ENCODE assay signal across 8 cellular contexts in the genomic region with DNA sequence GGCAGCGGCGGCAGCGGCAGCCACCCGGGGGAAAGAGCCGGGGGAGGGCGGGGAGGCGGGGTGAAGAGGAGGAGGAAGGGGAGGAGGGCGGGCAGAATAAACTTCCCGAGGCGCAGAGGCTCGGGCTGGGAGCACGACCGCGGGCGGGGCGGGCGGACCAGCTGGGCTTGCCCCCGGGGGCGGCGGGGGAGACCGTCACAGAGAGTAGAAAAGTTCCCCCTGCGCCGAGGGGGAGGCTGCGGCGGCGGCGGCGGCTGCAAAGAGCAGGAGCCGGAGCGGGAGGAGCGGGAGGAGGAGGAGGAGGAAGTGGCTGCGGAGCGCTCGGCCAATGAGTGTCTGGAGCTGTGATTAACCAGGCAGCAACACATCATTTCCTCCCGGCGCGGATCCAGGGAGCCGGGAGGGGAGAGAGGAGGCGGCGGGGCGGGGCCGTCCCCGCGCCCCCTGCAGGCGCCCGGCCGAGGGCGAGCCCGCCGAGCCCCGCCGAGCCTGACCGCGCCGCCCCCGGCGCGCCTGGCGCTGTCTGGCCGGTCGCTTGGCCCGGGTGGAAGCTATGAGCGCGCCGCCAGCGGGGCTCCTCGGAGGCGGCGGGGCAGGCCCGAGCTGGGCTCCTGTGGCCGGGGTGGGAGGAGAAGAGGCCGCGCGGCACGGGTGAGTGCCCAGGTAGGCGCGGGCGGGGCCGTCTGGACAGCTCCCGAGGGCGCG. TPM values are rescaled to one million over a fixed set of nuclear protein-coding genes. Genes with fewer than 3 reads are reported as not detected.
DNase-seq lines count a peak whose midpoint lies in the region; ATAC-seq, FAIRE-seq and TF ChIP-seq lines count a peak whose summit lies in the region.

ACVR1 (minus strand) TSS at position 265 of the 705 bp plus-strand sequence. CDS start 76,837 bp downstream, outside the sequence.

- H3K9me3 ChIP-seq in upper lobe of right lung, result no peaks in the 10 kb centered on the region

- H3K27ac ChIP-seq in angular gyrus (ENCODE audit: low read depth, low read length) (peak within 1 kb of the TSS; percentile 52), upper lobe of right lung (peak within 1 kb of the TSS; percentile 94)

- DNase-seq in GM12891 (ENCODE audit: insufficient read length, low spot score) (peak; percentile 59), NCI-H146 (lab: John Stamatoyannopoulos, UW) (peak; percentile 94), T-helper 2 cell (peak; percentile 63 to 95 (median 77)), left ventricle myocardium superior (peak; percentile 97), progenitor cell of endocrine pancreas (ENCODE audit: low spot score, unreplicated experiment) (peak; percentile 79), upper lobe of right lung (peak; percentile 97)

- peaks cover 55% of the 10 kb centered on the region for H3K4me1 Mint-ChIP-seq in progenitor cell of endocrine pancreas (ENCODE audit: low read depth)

- peak within 1 kb of the TSS; percentile 94 for H3K4me3 Mint-ChIP-seq in progenitor cell of endocrine pancreas (ENCODE audit: low read depth)

- no peaks in the 10 kb centered on the region for H3K27me3 Mint-ChIP-seq in progenitor cell of endocrine pancreas

- peak; percentile 51 for TF ChIP-seq CTCF in progenitor cell of endocrine pancreas (IDR thresholded peaks at IDR 0.05; ENCODE audit: unreplicated experiment)
- TF ChIP-seq CTCF in upper lobe of right lung (IDR thresholded peaks at IDR 0.05), result peak; percentile 18

- intact Hi-C loops in left ventricle myocardium superior (cut with micrococcal nuclease) (loop anchor here (10.0 kb wide), 1 partner anchor 91 kb away; no protein-coding TSS in a partner anchor), upper lobe of right lung (cut with DNase I) (loop anchor here (10.0 kb wide), 1 partner anchor 91 kb away; no protein-coding TSS in a partner anchor)

- no peaks in the 10 kb centered on the region for H3K36me3 ChIP-seq in upper lobe of right lung

- peak within 1 kb of the TSS; percentile 77 for H3K4me3 ChIP-seq in upper lobe of right lung

- peak; percentile 69 for FAIRE-seq in GM12891 (lab: Jason Lieb, UNC)

- ATAC-seq in HG02852 (IDR thresholded peaks at IDR 0.05; ENCODE audit: unreplicated experiment) (peak; percentile 86), left ventricle myocardium superior (peak; percentile 95), upper lobe of right lung (peak; percentile 96)

- no peaks in the 10 kb centered on the region for H3K9me3 Mint-ChIP-seq in progenitor cell of endocrine pancreas (ENCODE audit: low read depth)

- peaks cover 21% of the 10 kb centered on the region for H3K4me1 ChIP-seq in upper lobe of right lung

- peak within 1 kb of the TSS; percentile 95 for H3K27ac Mint-ChIP-seq in progenitor cell of endocrine pancreas

- TF ChIP-seq POLR2A in GM12891 (IDR thresholded peaks at IDR 0.05; ENCODE audit: low read depth, low read length), result no peak

- no peaks in the 10 kb centered on the region for H3K27me3 ChIP-seq in upper lobe of right lung

- H3K36me3 Mint-ChIP-seq in progenitor cell of endocrine pancreas (ENCODE audit: insufficient read depth), result no peaks in the 10 kb centered on the region

TF ChIP-seq in GM12891, 5 proteins besides CTCF, POLR2A, EP300 and RAD21:
- TF ChIP-seq POLR2AphosphoS5 (IDR thresholded peaks at IDR 0.05; ENCODE audit: low read depth, low read length), result no peak
- 0 out of 2 replicates have a peak, but pooled peaks have one; percentile 30 for TF ChIP-seq SPI1 (IDR thresholded peaks at IDR 0.05; ENCODE audit: low read depth, low read length)
- TF ChIP-seq TAF1 (IDR thresholded peaks at IDR 0.05; ENCODE audit: low read depth, low read length), result no peak
- no peak for TF ChIP-seq POU2F2 (IDR thresholded peaks at IDR 0.05; ENCODE audit: low read depth, low read length)
- TF ChIP-seq PAX5 (IDR thresholded peaks at IDR 0.05; ENCODE audit: insufficient read depth, low read length, severe bottlenecking), result no peak

RNA-seq across cellular contexts. Expression of gene ACVR1, which starts in this region (rescaled TPM):
- polyA plus RNA-seq in GM12891 (2012; ENCODE audit: low read depth, missing spikeins), result 0.18 TPM
- total RNA-seq in left ventricle myocardium superior (26.8 TPM), progenitor cell of endocrine pancreas (23.7 and 24.3 TPM in 2 replicates), upper lobe of right lung (34.4 TPM)

Comparison
In these comparisons a context has a peak if more than half of its experiments do, and no peak if none do; other contexts are left out.
1. Peak in every context shown above with its lines: DNase-seq, ATAC-seq, H3K4me3 ChIP-seq and H3K27ac ChIP-seq.